8 cellular contexts compared by ENCODE assay signal in the genomic region with DNA sequence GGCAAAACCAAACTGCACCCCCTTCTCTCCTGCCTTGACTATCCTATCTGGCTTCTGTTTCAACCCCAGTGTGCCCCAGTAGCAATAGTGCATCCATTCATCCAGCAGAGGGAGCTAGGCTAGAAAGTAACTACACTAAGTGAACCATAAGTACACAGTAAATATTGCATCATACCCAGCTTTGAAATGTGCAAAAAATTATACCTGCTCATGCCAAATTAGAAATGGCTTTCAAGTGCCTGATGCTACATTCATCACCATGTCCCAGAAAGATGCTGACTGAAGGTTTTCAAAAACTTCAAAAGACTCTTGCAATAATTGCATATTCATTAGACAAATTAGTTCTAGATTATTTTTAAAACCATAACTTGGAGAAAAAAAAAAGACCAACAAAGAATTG.
DNase-seq lines count a peak whose midpoint lies in the region; ATAC-seq and TF ChIP-seq lines count a peak whose summit lies in the region.

No MANE protein-coding gene starts in this region.

- no peak for TF ChIP-seq POLR2A in esophagus squamous epithelium (IDR thresholded peaks at IDR 0.05)

- no peak overlapping the region for H3K4me3 Mint-ChIP-seq in nephron progenitor cell

- no peaks in the 10 kb centered on the region for H3K9me3 Mint-ChIP-seq in nephron progenitor cell

- H2AFZ ChIP-seq in SU-DHL-6 (ENCODE audit: low read depth, low read length, severe bottlenecking): no peak overlapping the region

- H3K27me3 Mint-ChIP-seq in nephron progenitor cell (ENCODE audit: low read depth, poor library complexity): peaks cover 5% of the 10 kb centered on the region

- no peaks in the 10 kb centered on the region for H3K36me3 Mint-ChIP-seq in nephron progenitor cell (ENCODE audit: low read depth)

- H3K4me2 ChIP-seq in SU-DHL-6 (ENCODE audit: low read depth, low read length, poor library complexity, severe bottlenecking): no peak overlapping the region

- H3K4me3 ChIP-seq in SU-DHL-6 (ENCODE audit: insufficient read depth, low read length, poor library complexity, severe bottlenecking) (no peak overlapping the region), esophagus squamous epithelium (no peak overlapping the region)

- H3K27me3 ChIP-seq in SU-DHL-6 (ENCODE audit: low read length) (no peaks in the 10 kb centered on the region), esophagus squamous epithelium (no peaks in the 10 kb centered on the region)

- H3K9ac ChIP-seq in SU-DHL-6 (ENCODE audit: low read length): no peak overlapping the region

- peaks cover 0 to 10% (median 0%) of the 10 kb centered on the region in 3 donors for H3K4me1 ChIP-seq in esophagus squamous epithelium

- ATAC-seq in GM18861 (IDR thresholded peaks at IDR 0.05; ENCODE audit: unreplicated experiment): peak; percentile 97
- ATAC-seq in HG02970 (IDR thresholded peaks at IDR 0.05; ENCODE audit: low FRiP score, unreplicated experiment): peak; percentile 79

- H3K9me3 ChIP-seq in SU-DHL-6 (ENCODE audit: insufficient read depth, low read length) (no peaks in the 10 kb centered on the region), esophagus squamous epithelium (no peaks in the 10 kb centered on the region)

- peaks cover 18% of the 10 kb centered on the region for H3K4me1 Mint-ChIP-seq in nephron progenitor cell

- intact Hi-C loops in esophagus squamous epithelium (cut with DNase I): loop anchor here (10.0 kb wide), 1 partner anchor 143 kb away; no protein-coding TSS in a partner anchor

- no peak overlapping the region for H3K27ac Mint-ChIP-seq in nephron progenitor cell

- H3K79me2 ChIP-seq in SU-DHL-6 (ENCODE audit: insufficient read depth, low read length): no peaks in the 10 kb centered on the region

- H3K9me2 ChIP-seq in SU-DHL-6 (replicated peaks; ENCODE audit: insufficient read depth, low read length): no peaks in the 10 kb centered on the region

- H4K20me1 ChIP-seq in SU-DHL-6 (ENCODE audit: low read depth, low read length): no peaks in the 10 kb centered on the region

- peak; percentile 83 for TF ChIP-seq CTCF in SU-DHL-6 (IDR thresholded peaks at IDR 0.05; ENCODE audit: insufficient read depth, low read length, poor library complexity, severe bottlenecking)
- TF ChIP-seq CTCF in esophagus squamous epithelium (IDR thresholded peaks at IDR 0.05): peak; percentile 23 to 87 (median 78)
- TF ChIP-seq CTCF in nephron progenitor cell (IDR thresholded peaks at IDR 0.05): peak; percentile 60

- H3K36me3 ChIP-seq in SU-DHL-6 (ENCODE audit: low read length) (no peaks in the 10 kb centered on the region), esophagus squamous epithelium (no peaks in the 10 kb centered on the region)

- no peaks in the 10 kb centered on the region for H3F3A ChIP-seq in SU-DHL-6 (ENCODE audit: insufficient read depth)

- no peak overlapping the region for H3K27ac ChIP-seq in SU-DHL-6 (ENCODE audit: low read depth, low read length)
- H3K27ac ChIP-seq in esophagus squamous epithelium: no peak overlapping the region

- DNase-seq in CD1c-positive myeloid dendritic cell (ENCODE audit: extremely low spot score): peak; percentile 77
- DNase-seq in NCI-H1436 (lab: John Stamatoyannopoulos, UW): peak; percentile 85
- DNase-seq in esophagus squamous epithelium (lab: John Stamatoyannopoulos, UW): no peak
- peak; percentile 36 for DNase-seq in nephron progenitor cell
- no peak for DNase-seq in NCI-H128 (lab: John Stamatoyannopoulos, UW; ENCODE audit: unreplicated experiment)

Comparison
In these comparisons a context has a peak if more than half of its experiments do, and no peak if none do; other contexts are left out.
1. DNase-seq: peak in CD1c-positive myeloid dendritic cell (single experiment), NCI-H1436 (single experiment) and nephron progenitor cell (single experiment); none in esophagus squamous epithelium (single experiment) and NCI-H128 (single experiment).
2. Peak in every context shown above with its lines, with median percentiles within 50 percentile points of each other: CTCF ChIP-seq.